In the genomic region with DNA sequence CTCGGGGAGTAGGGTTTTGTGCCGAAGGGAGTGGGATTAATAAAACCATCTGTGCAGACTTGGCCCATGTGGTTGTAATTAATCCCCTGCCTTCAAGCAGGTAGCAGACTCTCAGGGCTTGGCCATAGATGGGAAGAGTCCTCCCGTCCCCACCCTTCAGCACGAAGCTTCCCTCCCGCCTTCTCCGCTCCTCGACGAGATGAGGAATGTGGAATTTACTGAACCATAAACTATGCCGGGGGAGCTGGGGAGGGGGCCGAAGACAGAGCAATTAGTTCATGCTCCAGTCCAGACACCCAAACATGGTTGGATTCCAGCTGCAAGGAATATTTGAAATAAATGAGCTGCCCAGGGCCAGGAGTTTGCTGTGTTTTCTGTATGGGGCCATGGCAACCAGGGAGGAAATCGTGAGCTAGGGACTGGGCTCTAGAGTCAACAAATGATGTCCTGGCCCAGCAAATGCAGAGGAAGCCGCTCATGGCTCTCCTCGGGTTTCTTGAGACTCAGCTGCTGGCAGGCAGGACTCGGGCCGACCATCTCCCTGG, we compare ENCODE assay signal across 8 cellular contexts.
DNase-seq lines count a peak whose midpoint lies in the region; ATAC-seq, FAIRE-seq and TF ChIP-seq lines count a peak whose summit lies in the region.

No MANE protein-coding gene starts in this region.

- ATAC-seq in right cardiac atrium = peak; percentile 78
- no peak for ATAC-seq in GM18520 (IDR thresholded peaks at IDR 0.05; ENCODE audit: unreplicated experiment)
- ATAC-seq in HG02759 (IDR thresholded peaks at IDR 0.05; ENCODE audit: unreplicated experiment) = no peak
- no peak for ATAC-seq in GM18502 (IDR thresholded peaks at IDR 0.05; ENCODE audit: poor library complexity, unreplicated experiment)

- no peaks in the 10 kb centered on the region for H3K9me3 ChIP-seq in right cardiac atrium (ENCODE audit: control insufficient read depth, low read length)

- H3K4me3 ChIP-seq in astrocyte of the cerebellum (ENCODE audit: low read depth, low read length) = no peak overlapping the region
- no peak overlapping the region for H3K4me3 ChIP-seq in right cardiac atrium (ENCODE audit: low read length)

- DNase-seq in D721Med (ENCODE audit: insufficient read length, low spot score) (peak; percentile 64), astrocyte of the cerebellum (ENCODE audit: low read depth) (peak; percentile 76), right cardiac atrium (peak; percentile 63 to 91 (median 83)), renal cortical epithelial cell (ENCODE audit: low read depth) (peak; percentile 82), NCI-H526 (lab: John Stamatoyannopoulos, UW) (no peak)

- no peak for TF ChIP-seq CTCF in D721Med (IDR thresholded peaks at IDR 0.05; ENCODE audit: insufficient read depth, missing control alignments)
- no peak for TF ChIP-seq CTCF in astrocyte of the cerebellum (IDR thresholded peaks at IDR 0.05; ENCODE audit: low read depth, low read length, missing control alignments)

- in situ Hi-C loops in astrocyte of the cerebellum (cut with HindIII; ENCODE audit: low sequenced_read_pairs) = loop anchor here (10.0 kb wide), 1 partner anchor 183 kb away; no protein-coding TSS in a partner anchor

- H3K4me1 ChIP-seq in right cardiac atrium (ENCODE audit: control insufficient read depth, insufficient read depth, low read length) = peaks cover 10% of the 10 kb centered on the region

- H3K27me3 ChIP-seq in right cardiac atrium (ENCODE audit: control insufficient read depth, insufficient read depth) = no peaks in the 10 kb centered on the region

- intact Hi-C loops in right cardiac atrium (cut with DNase I) = no loop called here

- H3K27ac ChIP-seq in right cardiac atrium (ENCODE audit: low read length) = peak overlapping the region; percentile 38

- WGBS in right cardiac atrium = 43% methylated on average over 15 of the region's 15 CpGs

- FAIRE-seq in D721Med (lab: Jason Lieb, UNC) = no peak

Comparison
In these comparisons a context has a peak if more than half of its experiments do, and no peak if none do; other contexts are left out.
1. DNase-seq: peak in D721Med (single experiment), astrocyte of the cerebellum (single experiment), right cardiac atrium (3 of 3) and renal cortical epithelial cell (single experiment); none in NCI-H526 (0 of 2).
2. ATAC-seq: peak in right cardiac atrium (2 of 2); none in GM18520 (single experiment), HG02759 (single experiment) and GM18502 (single experiment).